In genomic region chr17:36881323-36881722, GRCh38 we compare ENCODE assay signal across 36 cellular contexts. TPM values are rescaled to one million over a fixed set of nuclear protein-coding genes. Genes with fewer than 3 reads are reported as not detected.
"Had no signal": no experiment of that assay in that cellular context is flagged by ENCODE, and none has a peak within 500 bp of the region (broad histone marks: within the 10 kb centered on the region; RNA-seq: fewer than 3 reads in every experiment).

No MANE protein-coding gene starts in this region.

- H3K36me3 ChIP-seq: MG63 had no signal

- H3K4me3 ChIP-seq: MG63 had no signal

- DNase-seq: Karpas-422, Kasumi-1, MG63, MM.1S, MV-4-11, NCI-H1048, NCI-H1092, NCI-H1092 treated with DMSO at 0.1 percent for 48 hours, NCI-H1105, NCI-H1105 treated with DMSO at 0.1 percent for 48 hours, NCI-H1417, NCI-H1417 treated with DMSO at 0.1 percent for 48 hours, NCI-H1436, NCI-H1436 treated with DMSO at 0.1 percent for 48 hours, NCI-H146, NCI-H1694, NCI-H1694 treated with DMSO at 0.1 percent for 48 hours, NCI-H187, NCI-H187 treated with DMSO at 0.1 percent for 48 hours, NCI-H1930, NCI-H2029, NCI-H2029 treated with DMSO at 0.1 percent for 48 hours, NCI-H2081, NCI-H2081 treated with DMSO at 0.1 percent for 48 hours, NCI-H2107, NCI-H2171, NCI-H2171 treated with DMSO at 0.1 percent for 48 hours, NCI-H2227 treated with DMSO at 0.1 percent for 48 hours, NCI-H226, NCI-H345, NCI-H446, NCI-H446 treated with DMSO at 0.1 percent for 48 hours, NCI-H510A, NCI-H510A treated with DMSO at 0.1 percent for 48 hours had no signal

RNA-seq across cellular contexts. Expression of gene LHX1, which starts 56.0 kb away (rescaled TPM):
- total RNA-seq: LHCN-M2, MCF 10A had no signal
